Comparison of ENCODE assay signal across 18 cellular contexts in the genomic region with DNA sequence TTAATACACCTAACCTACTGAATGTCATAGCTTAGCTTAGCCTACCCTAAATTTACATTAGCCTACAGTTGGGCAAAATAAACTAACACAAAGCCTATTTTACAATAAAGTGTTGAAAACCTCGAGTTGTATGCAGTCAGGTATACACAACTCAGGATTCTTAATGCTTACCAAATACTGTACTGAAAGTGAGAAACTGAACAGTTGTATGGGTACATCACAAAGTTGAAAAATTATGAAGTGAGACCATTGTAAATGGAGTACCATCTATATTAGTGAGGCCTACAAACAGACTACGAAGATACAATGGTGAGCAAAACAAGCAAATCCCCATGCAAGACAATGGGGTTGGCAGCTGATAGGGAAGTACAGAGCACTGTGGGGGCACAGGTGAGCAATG.
A peak's percentile ranks its signal among the peaks of the same experiment; 100 is the strongest.
DNase-seq lines count a peak whose midpoint lies in the region; ATAC-seq lines count a peak whose summit lies in the region.
"Had no signal": no experiment of that assay in that cellular context is flagged by ENCODE, and none has a peak within 500 bp of the region (broad histone marks: within the 10 kb centered on the region; RNA-seq: fewer than 3 reads in every experiment).

No MANE protein-coding gene starts in this region.

- H3K9me3 Mint-ChIP-seq in activated naive CD8-positive, alpha-beta T cell treated with anti-CD3 and anti-CD28 coated beads, Interleukin-2, amount 50 U/mL, for 24 hours = no peaks in the 10 kb centered on the region
- H3K9me3 Mint-ChIP-seq in activated T-cell treated with anti-CD3 and anti-CD28 coated beads, Interleukin-2, amount 50 U/mL, for 24 hours = no peaks in the 10 kb centered on the region
- H3K9me3 Mint-ChIP-seq: stimulated activated naive CD8-positive, alpha-beta T cell treated with anti-CD3 and anti-CD28 coated beads, Interleukin-15, Interleukin-2, amounts not matched to agents 100 ng/mL and 50 ng/mL, for 24 hours had no signal

- no peak for DNase-seq in NCI-H2029 treated with DMSO at 0.1 percent for 48 hours (lab: John Stamatoyannopoulos, UW)
- DNase-seq in activated naive CD8-positive, alpha-beta T cell treated with anti-CD3 and anti-CD28 coated beads, Interleukin-2, amount 50 U/mL, for 24 hours = no peak
- DNase-seq in activated T-cell treated with anti-CD3 and anti-CD28 coated beads, Interleukin-2, amount 50 U/mL, for 24 hours = no peak
- DNase-seq in central memory CD4-positive, alpha-beta T cell = no peak
- DNase-seq: activated effector memory CD4-positive, alpha-beta T cell treated with anti-CD3 and anti-CD28 coated beads, Interleukin-2, amount 50 U/mL, for 16 hours; AML-193; glutamatergic neuron; HFFc6; NCI-H1694; NCI-H774; Right ventricle myocardium superior; T1000 had no signal

- H3K27me3 Mint-ChIP-seq in activated naive CD8-positive, alpha-beta T cell treated with anti-CD3 and anti-CD28 coated beads, Interleukin-2, amount 50 U/mL, for 24 hours = peaks cover 6% of the 10 kb centered on the region
- H3K27me3 Mint-ChIP-seq in activated T-cell treated with anti-CD3 and anti-CD28 coated beads, Interleukin-2, amount 50 U/mL, for 24 hours = peaks cover 24% of the 10 kb centered on the region

- no peak overlapping the region for H3K27ac Mint-ChIP-seq in activated naive CD8-positive, alpha-beta T cell treated with anti-CD3 and anti-CD28 coated beads, Interleukin-2, amount 50 U/mL, for 24 hours
- H3K27ac Mint-ChIP-seq in activated T-cell treated with anti-CD3 and anti-CD28 coated beads, Interleukin-2, amount 50 U/mL, for 24 hours = no peak overlapping the region
- H3K27ac Mint-ChIP-seq: HFFc6; stimulated activated naive CD8-positive, alpha-beta T cell treated with anti-CD3 and anti-CD28 coated beads, Interleukin-15, Interleukin-2, amounts not matched to agents 100 ng/mL and 50 ng/mL, for 24 hours had no signal

- H3K36me3 Mint-ChIP-seq in activated naive CD8-positive, alpha-beta T cell treated with anti-CD3 and anti-CD28 coated beads, Interleukin-2, amount 50 U/mL, for 24 hours (ENCODE audit: low read depth) = no peaks in the 10 kb centered on the region
- H3K36me3 Mint-ChIP-seq in activated T-cell treated with anti-CD3 and anti-CD28 coated beads, Interleukin-2, amount 50 U/mL, for 24 hours (ENCODE audit: low read depth) = no peaks in the 10 kb centered on the region

- ATAC-seq in GM18868 (IDR thresholded peaks at IDR 0.05; ENCODE audit: unreplicated experiment) (peak; percentile 32), GM21447 (IDR thresholded peaks at IDR 0.05; ENCODE audit: unreplicated experiment) (peak; percentile 36), HG03039 (IDR thresholded peaks at IDR 0.05; ENCODE audit: unreplicated experiment) (peak; percentile 14), HG03565 (IDR thresholded peaks at IDR 0.05; ENCODE audit: unreplicated experiment) (peak; percentile 29)
- no peak for ATAC-seq in activated naive CD8-positive, alpha-beta T cell treated with anti-CD3 and anti-CD28 coated beads, Interleukin-2, amount 50 U/mL, for 24 hours
- ATAC-seq: K562 had no signal

- no peak overlapping the region for H3K4me3 Mint-ChIP-seq in activated naive CD8-positive, alpha-beta T cell treated with anti-CD3 and anti-CD28 coated beads, Interleukin-2, amount 50 U/mL, for 24 hours
- H3K4me3 Mint-ChIP-seq in activated T-cell treated with anti-CD3 and anti-CD28 coated beads, Interleukin-2, amount 50 U/mL, for 24 hours = no peak overlapping the region
- H3K4me3 Mint-ChIP-seq: HFFc6; stimulated activated naive CD8-positive, alpha-beta T cell treated with anti-CD3 and anti-CD28 coated beads, Interleukin-15, Interleukin-2, amounts not matched to agents 100 ng/mL and 50 ng/mL, for 24 hours had no signal

- peaks cover 4% of the 10 kb centered on the region for H3K4me1 Mint-ChIP-seq in activated naive CD8-positive, alpha-beta T cell treated with anti-CD3 and anti-CD28 coated beads, Interleukin-2, amount 50 U/mL, for 24 hours
- H3K4me1 Mint-ChIP-seq in activated T-cell treated with anti-CD3 and anti-CD28 coated beads, Interleukin-2, amount 50 U/mL, for 24 hours (ENCODE audit: low read depth) = peaks cover 10% of the 10 kb centered on the region
